In the genomic region with DNA sequence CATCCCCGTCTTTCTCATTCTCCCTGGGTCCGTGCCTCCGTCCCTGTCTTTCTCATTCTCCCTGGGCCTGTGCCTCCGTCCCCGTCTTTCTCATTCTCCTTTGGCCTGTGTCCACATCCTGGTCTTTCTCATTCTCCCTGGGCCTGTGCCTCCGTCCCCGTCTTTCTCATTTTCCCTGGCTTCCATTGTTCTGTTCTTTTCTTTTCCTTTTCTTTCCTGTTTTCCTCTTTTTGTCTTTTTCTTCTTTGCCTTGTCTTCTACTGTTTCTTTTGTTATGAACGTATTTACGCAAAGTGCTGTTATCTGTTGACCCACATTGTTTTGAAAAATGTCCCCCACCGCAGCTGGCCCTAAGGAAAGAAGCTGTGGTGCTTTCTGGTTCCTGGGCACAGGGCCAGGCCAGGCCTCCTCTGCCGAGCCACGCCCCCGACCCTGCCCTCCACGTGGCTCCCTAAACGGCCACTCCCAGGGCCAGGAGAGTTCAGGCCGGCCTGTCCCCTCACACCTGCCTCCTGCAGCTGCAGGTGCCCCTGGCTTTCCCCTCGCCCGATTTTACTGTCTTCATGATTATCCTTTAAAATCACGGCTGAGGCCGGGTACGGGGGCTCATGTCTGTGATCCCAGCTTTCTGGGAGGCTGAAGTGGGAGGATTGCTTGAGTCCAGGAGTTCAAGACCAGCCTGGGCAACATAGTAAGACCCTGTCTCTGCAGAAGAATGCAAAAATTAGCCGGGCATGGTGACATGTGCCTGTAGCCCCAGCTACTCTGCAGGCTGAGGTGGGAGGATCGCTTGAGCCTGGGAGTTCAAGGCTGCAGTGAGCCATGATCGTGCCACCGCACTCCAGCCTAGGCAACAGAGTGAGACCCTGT, we compare ENCODE assay signal across 1 cellular context.
A peak's percentile ranks its signal among the peaks of the same experiment; 100 is the strongest.
TF ChIP-seq lines count a peak whose summit lies in the region.

No MANE protein-coding gene starts in this region.

TF ChIP-seq in K562, 482 proteins besides CTCF, POLR2A, EP300 and RAD21 (continued from another document and continues in another):
- TF ChIP-seq, protein P1, sequence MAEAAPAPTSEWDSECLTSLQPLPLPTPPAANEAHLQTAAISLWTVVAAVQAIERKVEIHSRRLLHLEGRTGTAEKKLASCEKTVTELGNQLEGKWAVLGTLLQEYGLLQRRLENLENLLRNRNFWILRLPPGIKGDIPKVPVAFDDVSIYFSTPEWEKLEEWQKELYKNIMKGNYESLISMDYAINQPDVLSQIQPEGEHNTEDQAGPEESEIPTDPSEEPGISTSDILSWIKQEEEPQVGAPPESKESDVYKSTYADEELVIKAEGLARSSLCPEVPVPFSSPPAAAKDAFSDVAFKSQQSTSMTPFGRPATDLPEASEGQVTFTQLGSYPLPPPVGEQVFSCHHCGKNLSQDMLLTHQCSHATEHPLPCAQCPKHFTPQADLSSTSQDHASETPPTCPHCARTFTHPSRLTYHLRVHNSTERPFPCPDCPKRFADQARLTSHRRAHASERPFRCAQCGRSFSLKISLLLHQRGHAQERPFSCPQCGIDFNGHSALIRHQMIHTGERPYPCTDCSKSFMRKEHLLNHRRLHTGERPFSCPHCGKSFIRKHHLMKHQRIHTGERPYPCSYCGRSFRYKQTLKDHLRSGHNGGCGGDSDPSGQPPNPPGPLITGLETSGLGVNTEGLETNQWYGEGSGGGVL (CRISPR knock-in tag; IDR thresholded peaks at IDR 0.05), result no peak
- peak; percentile 83 for TF ChIP-seq L3MBTL2 (IDR thresholded peaks at IDR 0.05)
- TF ChIP-seq ZFP1 (CRISPR knock-in tag; IDR thresholded peaks at IDR 0.05), result no peak
- no peak for TF ChIP-seq ZNF217 (CRISPR knock-in tag; IDR thresholded peaks at IDR 0.05)
- no peak for TF ChIP-seq MEF2A (IDR thresholded peaks at IDR 0.05; ENCODE audit: control insufficient read depth, low read depth, low read length)
- TF ChIP-seq RUNX1 (IDR thresholded peaks at IDR 0.05; ENCODE audit: low read depth), result no peak
- TF ChIP-seq, protein P2, sequence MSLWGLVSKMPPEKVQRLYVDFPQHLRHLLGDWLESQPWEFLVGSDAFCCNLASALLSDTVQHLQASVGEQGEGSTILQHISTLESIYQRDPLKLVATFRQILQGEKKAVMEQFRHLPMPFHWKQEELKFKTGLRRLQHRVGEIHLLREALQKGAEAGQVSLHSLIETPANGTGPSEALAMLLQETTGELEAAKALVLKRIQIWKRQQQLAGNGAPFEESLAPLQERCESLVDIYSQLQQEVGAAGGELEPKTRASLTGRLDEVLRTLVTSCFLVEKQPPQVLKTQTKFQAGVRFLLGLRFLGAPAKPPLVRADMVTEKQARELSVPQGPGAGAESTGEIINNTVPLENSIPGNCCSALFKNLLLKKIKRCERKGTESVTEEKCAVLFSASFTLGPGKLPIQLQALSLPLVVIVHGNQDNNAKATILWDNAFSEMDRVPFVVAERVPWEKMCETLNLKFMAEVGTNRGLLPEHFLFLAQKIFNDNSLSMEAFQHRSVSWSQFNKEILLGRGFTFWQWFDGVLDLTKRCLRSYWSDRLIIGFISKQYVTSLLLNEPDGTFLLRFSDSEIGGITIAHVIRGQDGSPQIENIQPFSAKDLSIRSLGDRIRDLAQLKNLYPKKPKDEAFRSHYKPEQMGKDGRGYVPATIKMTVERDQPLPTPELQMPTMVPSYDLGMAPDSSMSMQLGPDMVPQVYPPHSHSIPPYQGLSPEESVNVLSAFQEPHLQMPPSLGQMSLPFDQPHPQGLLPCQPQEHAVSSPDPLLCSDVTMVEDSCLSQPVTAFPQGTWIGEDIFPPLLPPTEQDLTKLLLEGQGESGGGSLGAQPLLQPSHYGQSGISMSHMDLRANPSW (CRISPR knock-in tag; IDR thresholded peaks at IDR 0.05), result no peak
- TF ChIP-seq ZNF280B (CRISPR knock-in tag; IDR thresholded peaks at IDR 0.05), result no peak
- TF ChIP-seq KLF16 (IDR thresholded peaks at IDR 0.05), result 0 out of 2 replicates have a peak, but pooled peaks have one; percentile 46
- no peak for TF ChIP-seq ZKSCAN8 (CRISPR knock-in tag; IDR thresholded peaks at IDR 0.05)
- no peak for TF ChIP-seq SIRT6 (IDR thresholded peaks at IDR 0.05; ENCODE audit: low read depth, low read length)
- no peak for TF ChIP-seq TEAD2 (tag; IDR thresholded peaks at IDR 0.05)
- TF ChIP-seq XRCC5 (IDR thresholded peaks at IDR 0.05; ENCODE audit: low read depth, low read length), result no peak
- peak; percentile 91; the same call in 1 of the 2 replicates for TF ChIP-seq ZNF583 (CRISPR knock-in tag; IDR thresholded peaks at IDR 0.05)
- TF ChIP-seq, protein P3, sequence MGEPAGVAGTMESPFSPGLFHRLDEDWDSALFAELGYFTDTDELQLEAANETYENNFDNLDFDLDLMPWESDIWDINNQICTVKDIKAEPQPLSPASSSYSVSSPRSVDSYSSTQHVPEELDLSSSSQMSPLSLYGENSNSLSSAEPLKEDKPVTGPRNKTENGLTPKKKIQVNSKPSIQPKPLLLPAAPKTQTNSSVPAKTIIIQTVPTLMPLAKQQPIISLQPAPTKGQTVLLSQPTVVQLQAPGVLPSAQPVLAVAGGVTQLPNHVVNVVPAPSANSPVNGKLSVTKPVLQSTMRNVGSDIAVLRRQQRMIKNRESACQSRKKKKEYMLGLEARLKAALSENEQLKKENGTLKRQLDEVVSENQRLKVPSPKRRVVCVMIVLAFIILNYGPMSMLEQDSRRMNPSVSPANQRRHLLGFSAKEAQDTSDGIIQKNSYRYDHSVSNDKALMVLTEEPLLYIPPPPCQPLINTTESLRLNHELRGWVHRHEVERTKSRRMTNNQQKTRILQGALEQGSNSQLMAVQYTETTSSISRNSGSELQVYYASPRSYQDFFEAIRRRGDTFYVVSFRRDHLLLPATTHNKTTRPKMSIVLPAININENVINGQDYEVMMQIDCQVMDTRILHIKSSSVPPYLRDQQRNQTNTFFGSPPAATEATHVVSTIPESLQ (CRISPR knock-in tag; IDR thresholded peaks at IDR 0.05), result no peak
- TF ChIP-seq BCOR (IDR thresholded peaks at IDR 0.05), result peak; percentile 39
- no peak for TF ChIP-seq ZNF274 (IDR thresholded peaks at IDR 0.05; ENCODE audit: borderline replicate concordance, low read depth, low read length)
- peak; percentile 96 for TF ChIP-seq DNMT1 (IDR thresholded peaks at IDR 0.05)
- no peak for TF ChIP-seq ZBTB1 (CRISPR knock-in tag; IDR thresholded peaks at IDR 0.05; ENCODE audit: borderline replicate concordance, low read depth)
- TF ChIP-seq CHD1 (IDR thresholded peaks at IDR 0.05; ENCODE audit: low read length), result no peak
- no peak for TF ChIP-seq ZNF175 (CRISPR knock-in tag; IDR thresholded peaks at IDR 0.05; ENCODE audit: low read depth)
- peak; percentile 47 for TF ChIP-seq PRDM10 (IDR thresholded peaks at IDR 0.05; ENCODE audit: partially characterized antibody)
- TF ChIP-seq, protein P4, sequence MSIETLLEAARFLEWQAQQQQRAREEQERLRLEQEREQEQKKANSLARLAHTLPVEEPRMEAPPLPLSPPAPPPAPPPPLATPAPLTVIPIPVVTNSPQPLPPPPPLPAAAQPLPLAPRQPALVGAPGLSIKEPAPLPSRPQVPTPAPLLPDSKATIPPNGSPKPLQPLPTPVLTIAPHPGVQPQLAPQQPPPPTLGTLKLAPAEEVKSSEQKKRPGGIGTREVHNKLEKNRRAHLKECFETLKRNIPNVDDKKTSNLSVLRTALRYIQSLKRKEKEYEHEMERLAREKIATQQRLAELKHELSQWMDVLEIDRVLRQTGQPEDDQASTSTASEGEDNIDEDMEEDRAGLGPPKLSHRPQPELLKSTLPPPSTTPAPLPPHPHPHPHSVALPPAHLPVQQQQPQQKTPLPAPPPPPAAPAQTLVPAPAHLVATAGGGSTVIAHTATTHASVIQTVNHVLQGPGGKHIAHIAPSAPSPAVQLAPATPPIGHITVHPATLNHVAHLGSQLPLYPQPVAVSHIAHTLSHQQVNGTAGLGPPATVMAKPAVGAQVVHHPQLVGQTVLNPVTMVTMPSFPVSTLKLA (conservative IDR thresholded peaks at IDR 0.05), result peak; percentile 98
- TF ChIP-seq ZNF696 (CRISPR knock-in tag; conservative IDR thresholded peaks at IDR 0.05), result no peak
- peak; percentile 98 for TF ChIP-seq SOX6 (IDR thresholded peaks at IDR 0.05)
- no peak for TF ChIP-seq CBFB (CRISPR knock-in tag; IDR thresholded peaks at IDR 0.05)
- no peak for TF ChIP-seq PRPF4 (IDR thresholded peaks at IDR 0.05; ENCODE audit: insufficient read depth, low read depth, low read length, poor library complexity, severe bottlenecking)
- 0 out of 2 replicates have a peak, but pooled peaks have one; percentile 61 for TF ChIP-seq HDGF (IDR thresholded peaks at IDR 0.05)
- peak; percentile 73 for TF ChIP-seq NCOR1 (IDR thresholded peaks at IDR 0.05)
- TF ChIP-seq, protein P5, sequence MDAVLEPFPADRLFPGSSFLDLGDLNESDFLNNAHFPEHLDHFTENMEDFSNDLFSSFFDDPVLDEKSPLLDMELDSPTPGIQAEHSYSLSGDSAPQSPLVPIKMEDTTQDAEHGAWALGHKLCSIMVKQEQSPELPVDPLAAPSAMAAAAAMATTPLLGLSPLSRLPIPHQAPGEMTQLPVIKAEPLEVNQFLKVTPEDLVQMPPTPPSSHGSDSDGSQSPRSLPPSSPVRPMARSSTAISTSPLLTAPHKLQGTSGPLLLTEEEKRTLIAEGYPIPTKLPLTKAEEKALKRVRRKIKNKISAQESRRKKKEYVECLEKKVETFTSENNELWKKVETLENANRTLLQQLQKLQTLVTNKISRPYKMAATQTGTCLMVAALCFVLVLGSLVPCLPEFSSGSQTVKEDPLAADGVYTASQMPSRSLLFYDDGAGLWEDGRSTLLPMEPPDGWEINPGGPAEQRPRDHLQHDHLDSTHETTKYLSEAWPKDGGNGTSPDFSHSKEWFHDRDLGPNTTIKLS (IDR thresholded peaks at IDR 0.05; ENCODE audit: borderline replicate concordance, low read depth), result peak; percentile 63; the same call in 1 of the 2 replicates
- TF ChIP-seq EGR1 (conservative IDR thresholded peaks at IDR 0.05), result no peak
- TF ChIP-seq, protein P6, sequence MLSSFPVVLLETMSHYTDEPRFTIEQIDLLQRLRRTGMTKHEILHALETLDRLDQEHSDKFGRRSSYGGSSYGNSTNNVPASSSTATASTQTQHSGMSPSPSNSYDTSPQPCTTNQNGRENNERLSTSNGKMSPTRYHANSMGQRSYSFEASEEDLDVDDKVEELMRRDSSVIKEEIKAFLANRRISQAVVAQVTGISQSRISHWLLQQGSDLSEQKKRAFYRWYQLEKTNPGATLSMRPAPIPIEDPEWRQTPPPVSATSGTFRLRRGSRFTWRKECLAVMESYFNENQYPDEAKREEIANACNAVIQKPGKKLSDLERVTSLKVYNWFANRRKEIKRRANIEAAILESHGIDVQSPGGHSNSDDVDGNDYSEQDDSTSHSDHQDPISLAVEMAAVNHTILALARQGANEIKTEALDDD (IDR thresholded peaks at IDR 0.05), result no peak
- no peak for TF ChIP-seq HDAC3 (IDR thresholded peaks at IDR 0.05; ENCODE audit: borderline replicate concordance, partially characterized antibody)
- no peak for TF ChIP-seq ZFP36 (IDR thresholded peaks at IDR 0.05; ENCODE audit: low read depth, low read length, partially characterized antibody)
- TF ChIP-seq SMARCC2 (IDR thresholded peaks at IDR 0.05; ENCODE audit: low read depth), result peak; percentile 70; the same call in 1 of the 2 replicates
- no peak for TF ChIP-seq HEY1 (CRISPR knock-in tag; IDR thresholded peaks at IDR 0.05; ENCODE audit: borderline replicate concordance)
- TF ChIP-seq, protein P7, sequence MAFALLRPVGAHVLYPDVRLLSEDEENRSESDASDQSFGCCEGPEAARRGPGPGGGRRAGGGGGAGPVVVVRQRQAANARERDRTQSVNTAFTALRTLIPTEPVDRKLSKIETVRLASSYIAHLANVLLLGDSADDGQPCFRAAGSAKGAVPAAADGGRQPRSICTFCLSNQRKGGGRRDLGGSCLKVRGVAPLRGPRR (CRISPR knock-in tag; IDR thresholded peaks at IDR 0.05), result no peak
- peak; percentile 94 for TF ChIP-seq USF1 (CRISPR knock-in tag; IDR thresholded peaks at IDR 0.05)
